8 cellular contexts compared by ENCODE assay signal in the genomic region with DNA sequence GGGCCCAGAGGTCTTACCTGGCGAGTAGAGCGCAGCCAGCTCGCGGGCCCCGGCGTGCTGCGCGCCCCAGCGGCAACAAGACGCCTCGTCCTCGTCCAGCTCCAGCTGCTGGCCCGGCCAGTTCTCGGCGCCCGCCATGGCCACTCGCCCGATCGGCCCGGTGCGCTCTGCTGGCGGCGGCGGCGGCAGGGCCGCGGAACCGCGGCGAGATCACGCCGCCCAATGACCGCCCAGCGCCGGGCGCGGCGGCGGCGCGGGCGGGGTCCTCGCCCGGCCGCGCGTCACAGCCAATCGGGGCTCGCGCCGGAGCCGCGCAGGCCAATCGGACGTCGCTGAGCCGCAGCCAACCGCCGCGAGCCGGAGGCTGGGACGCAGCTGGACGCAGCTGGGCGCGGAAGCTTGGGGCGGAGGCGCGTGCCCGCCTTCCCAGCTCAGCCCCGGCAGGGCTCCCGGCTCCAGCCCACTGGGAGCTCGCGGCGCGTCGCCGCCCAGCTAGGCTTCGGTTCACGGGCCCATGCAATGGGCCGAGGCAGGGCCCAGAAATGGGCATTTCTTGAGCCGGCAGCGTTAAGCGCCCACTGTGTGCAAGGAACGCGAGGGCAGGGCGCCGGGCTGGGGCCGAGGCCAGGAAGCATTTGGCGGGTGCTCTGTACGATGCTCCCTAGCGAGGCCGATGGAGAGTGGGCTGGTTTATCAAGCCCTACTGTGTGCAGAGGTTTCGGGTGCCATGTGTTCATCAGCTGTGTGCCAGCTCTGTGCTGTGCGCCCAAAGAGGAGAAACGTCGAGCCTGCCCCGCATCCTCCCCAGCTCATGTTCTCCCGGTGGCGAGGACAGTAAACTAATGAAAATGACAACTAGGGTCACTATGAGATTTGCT. TPM values are rescaled to one million over a fixed set of nuclear protein-coding genes. Genes with fewer than 3 reads are reported as not detected.
A peak's percentile ranks its signal among the peaks of the same experiment; 100 is the strongest.
DNase-seq lines count a peak whose midpoint lies in the region; ATAC-seq and TF ChIP-seq lines count a peak whose summit lies in the region.

A gene (minus strand): TSS at position 224 of the 878 bp plus-strand sequence. CDS start 86 bp downstream, at position 138.

- no peaks in the 10 kb centered on the region for H3K27me3 Mint-ChIP-seq in activated CD4-positive, alpha-beta T cell treated with anti-CD3 and anti-CD28 coated beads, Interleukin-2, amount 10 ng/mL, durations not matched to agents 7 days and 5 days

- H3K27ac Mint-ChIP-seq in activated CD4-positive, alpha-beta T cell treated with anti-CD3 and anti-CD28 coated beads, Interleukin-2, amount 10 ng/mL, durations not matched to agents 7 days and 5 days: peak within 1 kb of the TSS; percentile 91

- no peaks in the 10 kb centered on the region for H3K27me3 ChIP-seq in left lung

- H3K27ac ChIP-seq in left lung: peak within 1 kb of the TSS; percentile 88 to 91

- no peaks in the 10 kb centered on the region for H3K9me3 ChIP-seq in left lung

- H3K36me3 ChIP-seq in left lung: peaks cover 0 to 22% of the 10 kb centered on the region in 2 donors

- intact Hi-C loops in left lung (cut with DNase I): no loop called here

- ATAC-seq in HG03432 (IDR thresholded peaks at IDR 0.05; ENCODE audit: unreplicated experiment) (peak; percentile 92), left lung (peak; percentile 87)

- POLR2A ChIA-PET in activated CD4-positive, alpha-beta T cell treated with anti-CD3 and anti-CD28 coated beads, Interleukin-2, amount 10 ng/mL, durations not matched to agents 7 days and 5 days (lab: Charles Lee): interaction anchor here (0.7 to 1.3 kb wide), 5 partner anchors 12 to 340 kb away, joined by 3 to 4 read pairs (median 3); a partner anchor contains a TSS

- H3K4me3 Mint-ChIP-seq in activated CD4-positive, alpha-beta T cell treated with anti-CD3 and anti-CD28 coated beads, Interleukin-2, amount 10 ng/mL, durations not matched to agents 7 days and 5 days: peak within 1 kb of the TSS; percentile 90

- CTCF ChIA-PET in activated CD4-positive, alpha-beta T cell treated with anti-CD3 and anti-CD28 coated beads, Interleukin-2, amount 10 ng/mL, durations not matched to agents 7 days and 5 days (lab: Charles Lee): interaction anchor here (0.6 to 3.7 kb wide), 16 partner anchors 9 to 310 kb away, joined by 3 to 32 read pairs (median 5); a partner anchor contains a TSS

- no peaks in the 10 kb centered on the region for H3K9me3 Mint-ChIP-seq in activated CD4-positive, alpha-beta T cell treated with anti-CD3 and anti-CD28 coated beads, Interleukin-2, amount 10 ng/mL, durations not matched to agents 7 days and 5 days

- H3K4me1 ChIP-seq in left lung: peaks cover 21 to 49% of the 10 kb centered on the region in 2 donors

- peaks cover 48% of the 10 kb centered on the region for H3K4me1 Mint-ChIP-seq in activated CD4-positive, alpha-beta T cell treated with anti-CD3 and anti-CD28 coated beads, Interleukin-2, amount 10 ng/mL, durations not matched to agents 7 days and 5 days

- TF ChIP-seq POLR2A in GM19099 (IDR thresholded peaks at IDR 0.05; ENCODE audit: extremely low read depth, insufficient read length, low read depth): peak; percentile 88

- DNase-seq in AML-193 (lab: John Stamatoyannopoulos, UW) (peak; percentile 77 to 78), NCI-H526 (lab: John Stamatoyannopoulos, UW) (peak; percentile 65 to 98), cortex of kidney (lab: John Stamatoyannopoulos, UW) (peak; percentile 93), left lung (peak; percentile 92 to 97)
- peak; percentile 85 for DNase-seq in activated CD4-positive, alpha-beta T cell treated with anti-CD3 and anti-CD28 coated beads, Interleukin-2, amount 10 ng/mL, durations not matched to agents 7 days and 5 days
- peak; percentile 70 to 81 for DNase-seq in stimulated activated CD4-positive, alpha-beta T cell treated with anti-CD3 and anti-CD28 coated beads, Interleukin-2, amount 100 ng/mL, for 48 hours

- H3K36me3 Mint-ChIP-seq in activated CD4-positive, alpha-beta T cell treated with anti-CD3 and anti-CD28 coated beads, Interleukin-2, amount 10 ng/mL, durations not matched to agents 7 days and 5 days (ENCODE audit: low read depth): peaks cover 19% of the 10 kb centered on the region

- TF ChIP-seq CTCF in left lung (IDR thresholded peaks at IDR 0.05): no peak

- H3K4me3 ChIP-seq in left lung: peak within 1 kb of the TSS; percentile 74 to 97

RNA-seq across cellular contexts. Expression of the gene that starts here (rescaled TPM):
- total RNA-seq in activated CD4-positive, alpha-beta T cell treated with anti-CD3 and anti-CD28 coated beads, Interleukin-2, amount 10 ng/mL, durations not matched to agents 7 days and 5 days: 10 to 100 TPM; 27.9 to 31.3 TPM
- 10 to 100 TPM; 37.9 to 39.9 TPM for total RNA-seq in left lung

Comparison
In these comparisons a context has a peak if more than half of its experiments do, and no peak if none do; other contexts are left out.
1. Peak in every context shown above with its lines: DNase-seq, ATAC-seq, H3K4me3 ChIP-seq and H3K27ac ChIP-seq.